8 cellular contexts compared by ENCODE assay signal in genomic region chr11:65132988-65133700, GRCh38. TPM values are rescaled to one million over a fixed set of nuclear protein-coding genes. Genes with fewer than 3 reads are reported as not detected.
A peak's percentile ranks its signal among the peaks of the same experiment; 100 is the strongest.
DNase-seq lines count a peak whose midpoint lies in the region; ATAC-seq and TF ChIP-seq lines count a peak whose summit lies in the region.

No MANE protein-coding gene starts in this region.

- peak overlapping the region; percentile 97 for H3K4me3 Mint-ChIP-seq in osteocyte (ENCODE audit: unreplicated experiment)

- peak overlapping the region; percentile 100 for H3K27ac Mint-ChIP-seq in osteocyte (ENCODE audit: unreplicated experiment)

- no peaks in the 10 kb centered on the region for H3K9me3 Mint-ChIP-seq in osteocyte (ENCODE audit: unreplicated experiment)

- peak overlapping the region; percentile 92 for H3K27ac ChIP-seq in KOPT-K1 (ENCODE audit: low read depth, low read length, poor library complexity, severe bottlenecking)

- DNase-seq in ELF-1 (ENCODE audit: low read depth, low spot score) (peak; percentile 67), fibroblast of mammary gland (ENCODE audit: low read depth) (no peak), osteocyte (ENCODE audit: extremely low spot score, unreplicated experiment) (no peak)
- DNase-seq in activated CD4-positive, alpha-beta T cell treated with anti-CD3 and anti-CD28 coated beads, Interleukin-2, amount 50 U/mL, for 1 hour = peak; percentile 47
- no peak for DNase-seq in central memory CD4-positive, alpha-beta T cell

- peak overlapping the region; percentile 89 for H3K4me3 ChIP-seq in fibroblast of mammary gland (ENCODE audit: control insufficient read depth, low read depth, low read length)

- H3K36me3 ChIP-seq in KOPT-K1 (ENCODE audit: insufficient read depth, low read length) = peaks cover 49% of the 10 kb centered on the region

- peaks cover 5% of the 10 kb centered on the region for H3K36me3 Mint-ChIP-seq in osteocyte (ENCODE audit: unreplicated experiment)

- no peak for TF ChIP-seq CTCF in fibroblast of mammary gland (conservative IDR thresholded peaks at IDR 0.05; ENCODE audit: control insufficient read depth, insufficient read depth, low read depth, low read length)
- no peak for TF ChIP-seq CTCF in osteocyte (IDR thresholded peaks at IDR 0.05)

- no peaks in the 10 kb centered on the region for H3K9me3 ChIP-seq in KOPT-K1 (ENCODE audit: insufficient read depth, low read length, poor library complexity, severe bottlenecking)

- no peaks in the 10 kb centered on the region for H3K27me3 Mint-ChIP-seq in osteocyte (ENCODE audit: unreplicated experiment)

- ATAC-seq in HG02981 (IDR thresholded peaks at IDR 0.05; ENCODE audit: unreplicated experiment) = no peak
- ATAC-seq in HG02938 (IDR thresholded peaks at IDR 0.05; ENCODE audit: unreplicated experiment) = no peak

- H3K4me1 Mint-ChIP-seq in osteocyte (ENCODE audit: unreplicated experiment) = peaks cover 24% of the 10 kb centered on the region

RNA-seq across cellular contexts. Expression of gene SYVN1, which starts 1.2 kb away (rescaled TPM):
- total RNA-seq in osteocyte = 53.6 and 57.1 TPM in 2 replicates

RNA-seq across cellular contexts. Expression of gene MRPL49, which starts 11.0 kb away (rescaled TPM):
- total RNA-seq in osteocyte = 41.0 and 43.5 TPM in 2 replicates

RNA-seq across cellular contexts. Expression of gene FAU, which starts 11.2 kb away (rescaled TPM):
- 734 and 738 TPM in 2 replicates for total RNA-seq in osteocyte

RNA-seq across cellular contexts. Expression of gene ZNHIT2, which starts 15.6 kb away (rescaled TPM):
- 9.0 and 9.8 TPM in 2 replicates for total RNA-seq in osteocyte

RNA-seq across cellular contexts. Expression of gene TM7SF2, which starts 21.5 kb away (rescaled TPM):
- 13.6 and 18.3 TPM in 2 replicates for total RNA-seq in osteocyte

Comparison
In these comparisons a context has a peak if more than half of its experiments do, and no peak if none do; other contexts are left out.
1. DNase-seq: peak in ELF-1 (single experiment) and activated CD4-positive, alpha-beta T cell treated with anti-CD3 and anti-CD28 coated beads, Interleukin-2, amount 50 U/mL, for 1 hour (single experiment); none in fibroblast of mammary gland (single experiment), osteocyte (single experiment) and central memory CD4-positive, alpha-beta T cell (single experiment).